Comparison of ENCODE assay signal across 8 cellular contexts in the genomic region with DNA sequence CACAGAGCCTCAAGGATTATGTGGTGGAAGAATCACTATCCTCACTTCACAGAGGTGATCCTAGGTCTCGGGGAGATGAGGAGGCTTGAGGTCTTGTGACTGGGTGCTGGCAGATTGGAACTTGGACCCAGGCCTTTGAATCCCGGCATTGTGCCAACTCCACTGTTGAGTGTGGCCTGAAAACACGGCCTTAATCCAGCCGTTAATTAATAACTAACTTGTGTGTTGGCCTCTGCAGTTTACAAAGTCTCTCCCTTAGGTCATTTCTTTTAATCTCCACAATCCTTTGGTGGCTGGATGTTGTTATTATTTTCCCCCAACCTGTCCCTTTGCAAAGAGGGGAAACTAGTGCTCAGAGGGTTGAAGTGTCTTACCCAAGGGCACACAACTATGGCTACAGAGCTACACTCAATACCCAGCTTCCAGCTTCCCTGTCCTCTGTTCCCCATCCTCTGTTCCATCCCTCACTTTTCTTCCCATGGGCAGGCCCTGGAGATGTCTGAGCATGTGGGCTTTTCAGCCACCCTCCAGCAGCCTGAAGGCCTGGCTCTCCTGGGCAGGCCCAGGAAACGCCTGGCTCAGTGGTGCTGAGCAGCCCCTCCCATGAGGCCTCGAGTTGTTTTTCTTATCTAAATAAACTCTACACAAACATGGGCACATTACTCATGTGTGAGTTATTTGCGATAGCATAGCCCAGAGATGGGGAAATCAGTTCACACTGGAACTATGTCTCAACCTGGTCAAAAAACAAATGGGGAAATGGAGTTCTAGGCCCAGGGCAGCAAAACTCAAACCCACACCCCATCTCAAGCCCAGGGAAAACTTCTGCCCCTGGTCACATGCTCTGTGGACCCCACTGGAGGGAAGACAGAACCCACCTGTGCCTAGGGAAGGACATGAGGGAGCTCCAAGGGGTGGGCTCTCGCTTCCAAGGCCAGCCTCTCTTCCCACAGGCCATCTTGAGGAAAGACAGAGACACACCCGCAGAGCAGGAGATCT. TPM values are rescaled to one million over a fixed set of nuclear protein-coding genes. Genes with fewer than 3 reads are reported as not detected.
A peak's percentile ranks its signal among the peaks of the same experiment; 100 is the strongest.
DNase-seq lines count a peak whose midpoint lies in the region; ATAC-seq, FAIRE-seq and TF ChIP-seq lines count a peak whose summit lies in the region.

No MANE protein-coding gene starts in this region.

- DNase-seq in HS-5 (ENCODE audit: low read depth), result peak; percentile 75
- peak; percentile 76 for DNase-seq in keratinocyte (ENCODE audit: low read depth, low spot score)
- no peak for DNase-seq in suprapubic skin (ENCODE audit: low spot score in 2 of 2)
- no peak for DNase-seq in putamen (ENCODE audit: low spot score)
- DNase-seq in NCI-H2107 treated with DMSO at 0.1 percent for 48 hours (lab: John Stamatoyannopoulos, UW; ENCODE audit: unreplicated experiment), result no peak
- DNase-seq in NCI-H446 treated with DMSO at 0.1 percent for 48 hours (lab: John Stamatoyannopoulos, UW), result no peak

- H3K4me3 ChIP-seq in keratinocyte (ENCODE audit: control insufficient read depth in 2 of 3, extremely low read depth in 1 of 3, insufficient read depth in 2 of 3, low read depth in 1 of 3, low read length in 3 of 3) (no peak overlapping the region), suprapubic skin (no peak overlapping the region)

- dilution Hi-C loops in keratinocyte (cut with MboI; ENCODE audit: extremely low pct_ligation_motif_present, low sequenced_read_pairs), result no loop called here

- no peaks in the 10 kb centered on the region for H4K20me1 ChIP-seq in keratinocyte (ENCODE audit: control insufficient read depth, extremely low read depth, insufficient read depth, low read length)

- H3K27ac ChIP-seq in angular gyrus (ENCODE audit: low read depth, low read length), result peak overlapping the region; percentile 50
- H3K27ac ChIP-seq in keratinocyte (ENCODE audit: control insufficient read depth, insufficient read depth, low read length), result peak overlapping the region; percentile 95
- peak overlapping the region; percentile 69 for H3K27ac ChIP-seq in suprapubic skin

- no peak for ATAC-seq in HG03175 (IDR thresholded peaks at IDR 0.05; ENCODE audit: unreplicated experiment)

- H2AFZ ChIP-seq in keratinocyte (ENCODE audit: control insufficient read depth, low read length), result peak overlapping the region; percentile 64

- H3K4me1 ChIP-seq in keratinocyte (ENCODE audit: control insufficient read depth, extremely low read depth, insufficient read depth, low read length), result peaks cover 44% of the 10 kb centered on the region
- H3K4me1 ChIP-seq in suprapubic skin, result peaks cover 44% of the 10 kb centered on the region

- H3K9me1 ChIP-seq in keratinocyte (ENCODE audit: control insufficient read depth, extremely low read depth, insufficient read depth, low read length), result no peaks in the 10 kb centered on the region

- TF ChIP-seq EP300 in suprapubic skin (IDR thresholded peaks at IDR 0.05), result no peak

- peak; percentile 67 for FAIRE-seq in keratinocyte (lab: Jason Lieb, UNC)

- no peaks in the 10 kb centered on the region for H3K79me2 ChIP-seq in keratinocyte (ENCODE audit: control insufficient read depth, insufficient read depth, low read length)

- TF ChIP-seq CTCF in keratinocyte (optimal IDR thresholded peaks at IDR 0.05 in 1 of 3, IDR thresholded peaks at IDR 0.05 in 1 of 3, conservative IDR thresholded peaks at IDR 0.05 in 1 of 3; ENCODE audit: extremely low read depth in 1 of 3, insufficient read depth in 2 of 3, low read length in 3 of 3) (no peak), suprapubic skin (IDR thresholded peaks at IDR 0.05) (no peak)

- H3K4me2 ChIP-seq in keratinocyte (ENCODE audit: control insufficient read depth, extremely low read depth, insufficient read depth, low read depth, low read length), result peak overlapping the region; percentile 60

- H3K27me3 ChIP-seq in keratinocyte (ENCODE audit: control insufficient read depth, extremely low read depth, insufficient read depth, low read length) (no peaks in the 10 kb centered on the region), suprapubic skin (no peaks in the 10 kb centered on the region)

- peak overlapping the region; percentile 72 for H3K9ac ChIP-seq in keratinocyte (ENCODE audit: control insufficient read depth, extremely low read depth, insufficient read depth, low read length)

- WGBS in suprapubic skin, result 45% methylated on average over 9 of the region's 9 CpGs

- H3K36me3 ChIP-seq in keratinocyte (ENCODE audit: control insufficient read depth in 2 of 2, extremely low read depth in 1 of 2, insufficient read depth in 2 of 2, low read length in 2 of 2), result no peaks in the 10 kb centered on the region
- H3K36me3 ChIP-seq in suprapubic skin, result no peaks in the 10 kb centered on the region

- TF ChIP-seq POLR2A in suprapubic skin (IDR thresholded peaks at IDR 0.05), result no peak

- H3K9me3 ChIP-seq in keratinocyte (ENCODE audit: control insufficient read depth, low read depth, low read length) (no peaks in the 10 kb centered on the region), suprapubic skin (no peaks in the 10 kb centered on the region)

RNA-seq across cellular contexts. Expression of gene SMAD3, which starts 16.8 kb away (rescaled TPM):
- 30.6 to 52.9 TPM (median 33.7 TPM) in 3 replicates for polyA plus RNA-seq in keratinocyte
- polyA plus RNA-seq in keratinocyte (2011; ENCODE audit: low read depth), result 8.1 TPM
- polyA plus RNA-seq in keratinocyte (2011; cell fraction: cytosol; rRNA removed), result 23.9 and 26.7 TPM in 2 replicates
- 74.9 and 76.8 TPM in 2 replicates for polyA plus RNA-seq in keratinocyte (2011; cell fraction: nucleus; rRNA removed)
- 26.5 and 44.9 TPM in 2 replicates for polyA plus RNA-seq in keratinocyte (2012; ENCODE audit: low replicate concordance)
- 45.4 to 160 TPM (median 47.7 TPM) in 3 replicates for polyA minus RNA-seq in keratinocyte
- polyA minus RNA-seq in keratinocyte (2011; cell fraction: cytosol; rRNA and poly(A)+ RNA removed), result 23.8 TPM
- 30.5 and 55.1 TPM in 2 replicates for polyA minus RNA-seq in keratinocyte (2011; cell fraction: nucleus; rRNA and poly(A)+ RNA removed)
- 10 to 100 TPM; 41.9 to 94.9 (median 56.1) TPM for total RNA-seq in suprapubic skin

Comparison
In these comparisons a context has a peak if more than half of its experiments do, and no peak if none do; other contexts are left out.
1. DNase-seq: peak in HS-5 (single experiment) and keratinocyte (single experiment); none in suprapubic skin (0 of 2), putamen (single experiment), NCI-H2107 treated with DMSO at 0.1 percent for 48 hours (single experiment) and NCI-H446 treated with DMSO at 0.1 percent for 48 hours (single experiment).
2. Peak in every context shown above with its lines, with median percentiles within 50 percentile points of each other: H3K27ac ChIP-seq.